Comparison of ENCODE assay signal across 13 cellular contexts in genomic region chr2:230908094-230908594, GRCh38. TPM values are rescaled to one million over a fixed set of nuclear protein-coding genes. Genes with fewer than 3 reads are reported as not detected.
DNase-seq lines count a peak whose midpoint lies in the region; ATAC-seq, FAIRE-seq and TF ChIP-seq lines count a peak whose summit lies in the region.
"Had no signal": no experiment of that assay in that cellular context is flagged by ENCODE, and none has a peak within 500 bp of the region (broad histone marks: within the 10 kb centered on the region; RNA-seq: fewer than 3 reads in every experiment).

No MANE protein-coding gene starts in this region.

- no peaks in the 10 kb centered on the region for H3K36me3 ChIP-seq in HepG2 (replicated peaks in 1 of 2; ENCODE audit: control insufficient read depth in 1 of 2, insufficient read depth in 2 of 2, low read length in 2 of 2)

- H2AFZ ChIP-seq in HepG2 (ENCODE audit: low read length), result no peak overlapping the region

- no peaks in the 10 kb centered on the region for H4K20me1 ChIP-seq in HepG2 (ENCODE audit: insufficient read depth, low read length)

- peak overlapping the region; percentile 29 for H3K27ac Mint-ChIP-seq in activated T-helper 1 cell treated with anti-CD3 and anti-CD28 coated beads, Interleukin-12 subunit alpha, Interleukin-12 subunit beta, Interleukin-2, Interleukin-4 antibody, amounts not matched to agents 30 ng/mL and 10 ng/mL and 1 ng/mL, durations not matched to agents 14 hours and 24 hours and 36 hours

- H3K27me3 Mint-ChIP-seq in activated T-helper 1 cell treated with anti-CD3 and anti-CD28 coated beads, Interleukin-12 subunit alpha, Interleukin-12 subunit beta, Interleukin-2, Interleukin-4 antibody, amounts not matched to agents 30 ng/mL and 10 ng/mL and 1 ng/mL, durations not matched to agents 14 hours and 24 hours and 36 hours (ENCODE audit: insufficient read depth), result peaks cover 60% of the 10 kb centered on the region

- no peak overlapping the region for H3K9ac ChIP-seq in HepG2 (ENCODE audit: insufficient read depth, low read depth, low read length)

- peak; percentile 60 for DNase-seq in cardiac septum (ENCODE audit: low spot score)
- DNase-seq in left cardiac atrium, result no peak
- no peak for DNase-seq in activated T-helper 1 cell treated with anti-CD3 and anti-CD28 coated beads, Interleukin-12 subunit alpha, Interleukin-12 subunit beta, Interleukin-2, Interleukin-4 antibody, amounts not matched to agents 30 ng/mL and 10 ng/mL and 1 ng/mL, durations not matched to agents 14 hours and 24 hours and 36 hours (ENCODE audit: low spot score)
- DNase-seq in HepG2 (ENCODE audit: low spot score), result no peak
- DNase-seq: Caco-2 had no signal

- no TSS peak for BruUV-seq in HepG2 (replicated peaks; lab: Mats Ljungman, UMichigan)

- CTCF ChIA-PET in HepG2 (lab: Yijun Ruan, JAX; ENCODE audit: low intra/inter-chr PET ratio, low total read pairs), result no interaction called here

- POLR2A ChIA-PET in HepG2 (lab: Yijun Ruan, JAX), result interaction anchor here (1.4 kb wide), 1 partner anchor 142 kb away, joined by 5 read pairs; no protein-coding TSS in a partner anchor

- peaks cover 24% of the 10 kb centered on the region for H3K4me1 ChIP-seq in HepG2 (ENCODE audit: insufficient read depth, low read length)
- H3K4me1 ChIP-seq: Caco-2 had no signal

- WGBS in HepG2 (ENCODE audit: low lambda C conversion rate), result 23% methylated on average over 6 of the region's 6 CpGs

- no peak overlapping the region; a peak in 1 of 6 replicates for H3K4me3 ChIP-seq in HepG2 (replicated peaks in 1 of 3; ENCODE audit: insufficient read depth in 1 of 3, low read depth in 2 of 3, low read length in 3 of 3)
- H3K4me3 ChIP-seq: GM12878 had no signal

- no peaks in the 10 kb centered on the region for H3K36me3 Mint-ChIP-seq in activated T-helper 1 cell treated with anti-CD3 and anti-CD28 coated beads, Interleukin-12 subunit alpha, Interleukin-12 subunit beta, Interleukin-2, Interleukin-4 antibody, amounts not matched to agents 30 ng/mL and 10 ng/mL and 1 ng/mL, durations not matched to agents 14 hours and 24 hours and 36 hours (ENCODE audit: low read depth)

- TF ChIP-seq CTCF in HepG2 (CRISPR knock-in tag; IDR thresholded peaks at IDR 0.05), result no peak

- no peaks in the 10 kb centered on the region for H3K79me2 ChIP-seq in HepG2 (ENCODE audit: insufficient read depth, low read length)

- peaks cover 10 to 86% of the 10 kb centered on the region in 2 experiments; a peak in 4 of 5 replicates for H3K27me3 ChIP-seq in HepG2 (ENCODE audit: control insufficient read depth in 1 of 2, insufficient read depth in 2 of 2, low read length in 2 of 2)

- H3K9me3 ChIP-seq in HepG2 (ENCODE audit: low read length), result no peaks in the 10 kb centered on the region
- H3K9me3 ChIP-seq: Caco-2 had no signal

- ATAC-seq in left cardiac atrium, result no peak
- peak; percentile 15; the same call in 2 of the 3 replicates for ATAC-seq in HepG2
- ATAC-seq in HG03469 (IDR thresholded peaks at IDR 0.05; ENCODE audit: unreplicated experiment), result no peak
- ATAC-seq in HG02885 (IDR thresholded peaks at IDR 0.05; ENCODE audit: poor library complexity, unreplicated experiment), result no peak
- no peak for ATAC-seq in GM21529 (IDR thresholded peaks at IDR 0.05; ENCODE audit: unreplicated experiment)
- no peak for ATAC-seq in HG03457 (IDR thresholded peaks at IDR 0.05; ENCODE audit: unreplicated experiment)
- ATAC-seq: GM12878 had no signal

- no peak for TF ChIP-seq EP300 in HepG2 (IDR thresholded peaks at IDR 0.05; ENCODE audit: low read depth in 2 of 2, low read length in 2 of 2)
- no peak for TF ChIP-seq EP300 in HepG2 (CRISPR knock-in tag; IDR thresholded peaks at IDR 0.05; ENCODE audit: borderline replicate concordance)

- H3K4me1 Mint-ChIP-seq in activated T-helper 1 cell treated with anti-CD3 and anti-CD28 coated beads, Interleukin-12 subunit alpha, Interleukin-12 subunit beta, Interleukin-2, Interleukin-4 antibody, amounts not matched to agents 30 ng/mL and 10 ng/mL and 1 ng/mL, durations not matched to agents 14 hours and 24 hours and 36 hours (ENCODE audit: low read depth), result peaks cover 37% of the 10 kb centered on the region

- no peak for TF ChIP-seq POLR2A in HepG2 (IDR thresholded peaks at IDR 0.05; ENCODE audit: insufficient read depth in 1 of 2, low read depth in 2 of 2, low read length in 2 of 2)

- intact Hi-C loops in cardiac septum (cut with DNase I), result no loop called here
- intact Hi-C loops in left cardiac atrium (cut with DNase I), result no loop called here
- intact Hi-C loops in activated T-helper 1 cell treated with anti-CD3 and anti-CD28 coated beads, Interleukin-12 subunit alpha, Interleukin-12 subunit beta, Interleukin-2, Interleukin-4 antibody, amounts not matched to agents 30 ng/mL and 10 ng/mL and 1 ng/mL, durations not matched to agents 14 hours and 24 hours and 36 hours (cut with micrococcal nuclease), result loop anchor here (5.0 kb wide), 1 partner anchor 251 kb away; no protein-coding TSS in a partner anchor
- intact Hi-C loops in HepG2 (cut with micrococcal nuclease; ENCODE audit: unreplicated experiment), result no loop called here

- no peak for TF ChIP-seq RAD21 in HepG2 (CRISPR knock-in tag; IDR thresholded peaks at IDR 0.05)

- FAIRE-seq in HepG2 (lab: Jason Lieb, UNC), result no peak
- FAIRE-seq: frontal cortex had no signal

- no peak overlapping the region for H3K27ac ChIP-seq in HepG2 (ENCODE audit: extremely low read length, insufficient read depth, low read length)

- in situ Hi-C loops in HepG2 (cut with HindIII; ENCODE audit: extremely low pct_ligation_motif_present, low pct_unique_long_range_greater_than_20kb), result no loop called here

- H3K9me3 Mint-ChIP-seq in activated T-helper 1 cell treated with anti-CD3 and anti-CD28 coated beads, Interleukin-12 subunit alpha, Interleukin-12 subunit beta, Interleukin-2, Interleukin-4 antibody, amounts not matched to agents 30 ng/mL and 10 ng/mL and 1 ng/mL, durations not matched to agents 14 hours and 24 hours and 36 hours, result no peaks in the 10 kb centered on the region
- H3K9me3 Mint-ChIP-seq: central memory CD8-positive, alpha-beta T cell had no signal

- H3K4me2 ChIP-seq in HepG2 (ENCODE audit: low read depth, low read length), result no peak overlapping the region

- H3K4me3 Mint-ChIP-seq in activated T-helper 1 cell treated with anti-CD3 and anti-CD28 coated beads, Interleukin-12 subunit alpha, Interleukin-12 subunit beta, Interleukin-2, Interleukin-4 antibody, amounts not matched to agents 30 ng/mL and 10 ng/mL and 1 ng/mL, durations not matched to agents 14 hours and 24 hours and 36 hours, result no peak overlapping the region
- H3K4me3 Mint-ChIP-seq: central memory CD8-positive, alpha-beta T cell had no signal

RNA-seq across cellular contexts. Expression of gene GPR55, which starts 16.9 kb away (rescaled TPM):
- total RNA-seq in cardiac septum (not detected), left cardiac atrium (under 1 TPM in 1 of 2 donors, not detected in 1; 0.08 TPM), HepG2 (2016; rRNA removed; fragmentation: Illumina TruSeq; extraction: Trizol) (not detected in 2 replicates)
- 0.13 and 0.29 TPM in 2 replicates for total RNA-seq in activated T-helper 1 cell treated with anti-CD3 and anti-CD28 coated beads, Interleukin-12 subunit alpha, Interleukin-12 subunit beta, Interleukin-2, Interleukin-4 antibody, amounts not matched to agents 30 ng/mL and 10 ng/mL and 1 ng/mL, durations not matched to agents 14 hours and 24 hours and 36 hours
- total RNA-seq in HepG2 (2016; cell fraction: cytosol; rRNA removed; fragmentation: Illumina TruSeq; extraction: Trizol; ENCODE audit: low read depth), result not detected in 2 replicates
- 0.04 TPM in 1 of 2 replicates, not detected in the other for total RNA-seq in HepG2 (2016; cell fraction: insoluble cytoplasmic fraction; rRNA removed; fragmentation: Illumina TruSeq; extraction: Trizol)
- total RNA-seq in HepG2 (2016; cell fraction: membrane; rRNA removed; fragmentation: Illumina TruSeq; extraction: Trizol), result not detected in 2 replicates
- total RNA-seq in HepG2 (2016; cell fraction: nucleus; rRNA removed; fragmentation: Illumina TruSeq; extraction: Trizol), result not detected in 2 replicates
- polyA plus RNA-seq in HepG2 (2011; rRNA removed), result not detected in 2 replicates
- 0.04 TPM in 1 of 2 replicates, not detected in the other for polyA plus RNA-seq in HepG2 (2011; cell fraction: cytosol; rRNA removed)
- 0.05 and 0.06 TPM in 2 replicates for polyA plus RNA-seq in HepG2 (2011; cell fraction: nucleus; rRNA removed)
- polyA plus RNA-seq in HepG2 (2012), result not detected in 2 replicates
- polyA plus RNA-seq in HepG2 (2016; cell fraction: cytosol; fragmentation: Illumina TruSeq; extraction: Trizol; ENCODE audit: low read depth), result not detected in 2 replicates
- not detected in 2 replicates for polyA plus RNA-seq in HepG2 (2016; cell fraction: insoluble cytoplasmic fraction; fragmentation: Illumina TruSeq; extraction: Trizol; ENCODE audit: low read depth)
- not detected in 2 replicates for polyA plus RNA-seq in HepG2 (2016; cell fraction: membrane; fragmentation: Illumina TruSeq; extraction: Trizol; ENCODE audit: low read depth)
- 0.18 TPM in 1 of 2 replicates, not detected in the other for polyA plus RNA-seq in HepG2 (2016; cell fraction: nucleus; fragmentation: Illumina TruSeq; extraction: Trizol; ENCODE audit: insufficient read depth, low read depth)
- 0.09 and 0.14 TPM in 2 replicates for polyA minus RNA-seq in HepG2 (2011; rRNA and poly(A)+ RNA removed; ENCODE audit: low replicate concordance)
- polyA minus RNA-seq in HepG2 (2011; cell fraction: cytosol; rRNA and poly(A)+ RNA removed), result not detected in 2 replicates
- not detected in 2 replicates for polyA minus RNA-seq in HepG2 (2011; cell fraction: nucleus; rRNA and poly(A)+ RNA removed)
- total RNA-seq: Caco-2, frontal cortex, pulmonary artery endothelial cell had no signal

RNA-seq across cellular contexts. Expression of gene ITM2C, which starts 43.4 kb away (rescaled TPM):
- total RNA-seq in cardiac septum (18.4 TPM), left cardiac atrium (10 to 100 TPM; 42.7 to 43.1 TPM), HepG2 (2016; rRNA removed; fragmentation: Illumina TruSeq; extraction: Trizol) (40.7 and 70.5 TPM in 2 replicates)
- total RNA-seq in activated T-helper 1 cell treated with anti-CD3 and anti-CD28 coated beads, Interleukin-12 subunit alpha, Interleukin-12 subunit beta, Interleukin-2, Interleukin-4 antibody, amounts not matched to agents 30 ng/mL and 10 ng/mL and 1 ng/mL, durations not matched to agents 14 hours and 24 hours and 36 hours, result 4.2 and 5.2 TPM in 2 replicates
- 13.6 and 14.1 TPM in 2 replicates for total RNA-seq in HepG2 (2016; cell fraction: cytosol; rRNA removed; fragmentation: Illumina TruSeq; extraction: Trizol; ENCODE audit: low read depth)
- total RNA-seq in HepG2 (2016; cell fraction: insoluble cytoplasmic fraction; rRNA removed; fragmentation: Illumina TruSeq; extraction: Trizol), result 40.7 and 74.0 TPM in 2 replicates
- 30.7 and 33.5 TPM in 2 replicates for total RNA-seq in HepG2 (2016; cell fraction: membrane; rRNA removed; fragmentation: Illumina TruSeq; extraction: Trizol)
- total RNA-seq in HepG2 (2016; cell fraction: nucleus; rRNA removed; fragmentation: Illumina TruSeq; extraction: Trizol), result 49.2 and 56.2 TPM in 2 replicates
- polyA plus RNA-seq in HepG2 (2011; rRNA removed), result 270 and 321 TPM in 2 replicates
- 356 TPM in 2 replicates for polyA plus RNA-seq in HepG2 (2011; cell fraction: cytosol; rRNA removed)
- polyA plus RNA-seq in HepG2 (2011; cell fraction: nucleus; rRNA removed), result 111 and 119 TPM in 2 replicates
- 124 and 196 TPM in 2 replicates for polyA plus RNA-seq in HepG2 (2012)
- 18.9 and 24.2 TPM in 2 replicates for polyA plus RNA-seq in HepG2 (2016; cell fraction: cytosol; fragmentation: Illumina TruSeq; extraction: Trizol; ENCODE audit: low read depth)
- polyA plus RNA-seq in HepG2 (2016; cell fraction: insoluble cytoplasmic fraction; fragmentation: Illumina TruSeq; extraction: Trizol; ENCODE audit: low read depth), result 53.1 and 56.4 TPM in 2 replicates
- polyA plus RNA-seq in HepG2 (2016; cell fraction: membrane; fragmentation: Illumina TruSeq; extraction: Trizol; ENCODE audit: low read depth), result 32.9 and 35.3 TPM in 2 replicates
- polyA plus RNA-seq in HepG2 (2016; cell fraction: nucleus; fragmentation: Illumina TruSeq; extraction: Trizol; ENCODE audit: insufficient read depth, low read depth), result 111 and 121 TPM in 2 replicates
- polyA minus RNA-seq in HepG2 (2011; rRNA and poly(A)+ RNA removed; ENCODE audit: low replicate concordance), result 108 and 408 TPM in 2 replicates
- 84.7 and 140 TPM in 2 replicates for polyA minus RNA-seq in HepG2 (2011; cell fraction: cytosol; rRNA and poly(A)+ RNA removed)
- 20.1 and 24.2 TPM in 2 replicates for polyA minus RNA-seq in HepG2 (2011; cell fraction: nucleus; rRNA and poly(A)+ RNA removed)
